Comparison of ENCODE assay signal across 9 cellular contexts in genomic region chr11:100684101-100685065, GRCh38. TPM values are rescaled to one million over a fixed set of nuclear protein-coding genes. Genes with fewer than 3 reads are reported as not detected.
A peak's percentile ranks its signal among the peaks of the same experiment; 100 is the strongest.
DNase-seq lines count a peak whose midpoint lies in the region; ATAC-seq, FAIRE-seq and TF ChIP-seq lines count a peak whose summit lies in the region.
"Had no signal": no experiment of that assay in that cellular context is flagged by ENCODE, and none has a peak within 500 bp of the region (broad histone marks: within the 10 kb centered on the region; RNA-seq: fewer than 3 reads in every experiment).

No MANE protein-coding gene starts in this region.

- FAIRE-seq in GM12891 (lab: Jason Lieb, UNC): no peak

- DNase-seq in COLO829 (ENCODE audit: low spot score): peak; percentile 57
- DNase-seq in stimulated activated CD4-positive, alpha-beta T cell treated with anti-CD3 and anti-CD28 coated beads, Interleukin-4, amount 100 ng/mL, for 4 hours: no peak
- DNase-seq in DMS79 treated with DMSO at 0.1 percent for 48 hours (lab: John Stamatoyannopoulos, UW): no peak
- no peak for DNase-seq in NOMO-1 (lab: John Stamatoyannopoulos, UW; ENCODE audit: unreplicated experiment in 2 of 2)
- DNase-seq in GM12891 (ENCODE audit: insufficient read length, low spot score): no peak
- DNase-seq: NCI-H524 had no signal

- no peak for TF ChIP-seq POLR2A in GM12891 (IDR thresholded peaks at IDR 0.05; ENCODE audit: low read depth, low read length)

- ATAC-seq in GM21381 (IDR thresholded peaks at IDR 0.05; ENCODE audit: unreplicated experiment) (peak; percentile 30), HG03442 (IDR thresholded peaks at IDR 0.05; ENCODE audit: unreplicated experiment) (peak; percentile 27), esophagus mucosa (peak; percentile 63)

TF ChIP-seq in GM12891, 5 proteins besides CTCF, POLR2A, EP300 and RAD21:
- TF ChIP-seq SPI1 (IDR thresholded peaks at IDR 0.05; ENCODE audit: low read depth, low read length) (no peak), POLR2AphosphoS5 (IDR thresholded peaks at IDR 0.05; ENCODE audit: low read depth, low read length) (no peak), POU2F2 (IDR thresholded peaks at IDR 0.05; ENCODE audit: low read depth, low read length) (no peak), TAF1 (IDR thresholded peaks at IDR 0.05; ENCODE audit: low read depth, low read length) (no peak), PAX5 (IDR thresholded peaks at IDR 0.05; ENCODE audit: insufficient read depth, low read length, severe bottlenecking) (no peak)
TF ChIP-seq in GM12891: peak in this region for 0.

RNA-seq across cellular contexts. Expression of gene ARHGAP42, which starts 2.7 kb away (rescaled TPM):
- total RNA-seq in esophagus mucosa: 4.0 TPM
- polyA plus RNA-seq in GM12891 (2012; ENCODE audit: low read depth, missing spikeins): 0.27 TPM
